In the genomic region with DNA sequence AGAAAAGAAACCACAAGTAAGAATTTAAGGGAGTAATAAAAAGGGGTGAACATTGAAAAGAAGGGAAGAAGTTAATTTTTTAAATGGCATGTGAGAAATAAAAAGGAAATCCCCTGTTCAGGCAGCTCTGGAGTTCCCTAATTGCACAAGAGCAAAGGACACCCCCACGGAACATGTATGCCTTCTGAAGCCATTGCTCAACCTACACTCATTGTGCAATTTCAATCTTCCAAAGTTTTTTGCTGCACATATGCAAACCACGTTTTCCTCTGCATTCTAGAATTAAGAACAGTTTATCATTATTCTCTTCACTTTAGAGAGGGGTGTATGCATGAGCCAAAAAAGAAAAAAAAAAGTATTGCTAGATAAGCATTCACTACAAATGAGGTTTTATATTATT, we compare ENCODE assay signal across 12 cellular contexts.
DNase-seq lines count a peak whose midpoint lies in the region; ATAC-seq and TF ChIP-seq lines count a peak whose summit lies in the region.
"Had no signal": no experiment of that assay in that cellular context is flagged by ENCODE, and none has a peak within 500 bp of the region (broad histone marks: within the 10 kb centered on the region; RNA-seq: fewer than 3 reads in every experiment).

No MANE protein-coding gene starts in this region.

- peak; percentile 75 for ATAC-seq in esophagus mucosa
- no peak for ATAC-seq in GM21723 (IDR thresholded peaks at IDR 0.05; ENCODE audit: unreplicated experiment)
- ATAC-seq: foreskin keratinocyte had no signal

- no peaks in the 10 kb centered on the region for H3K9me3 ChIP-seq in muscle layer of duodenum (ENCODE audit: control insufficient read depth in 1 of 2, low read length in 2 of 2)
- H3K9me3 ChIP-seq: Caco-2 had no signal

- H3K4me1 ChIP-seq in muscle layer of duodenum (ENCODE audit: control insufficient read depth in 1 of 2, insufficient read depth in 2 of 2, low read length in 2 of 2): no peaks in the 10 kb centered on the region
- H3K4me1 ChIP-seq: Caco-2, foreskin keratinocyte had no signal

- POLR2A ChIA-PET in activated CD4-positive, alpha-beta memory T cell treated with anti-CD3 and anti-CD28 coated beads, Interleukin-2, amount 10 ng/mL, durations not matched to agents 7 days and 5 days (lab: Charles Lee): no interaction called here

- H3K27me3 Mint-ChIP-seq in activated CD4-positive, alpha-beta memory T cell treated with anti-CD3 and anti-CD28 coated beads, Interleukin-2, amount 10 ng/mL, durations not matched to agents 7 days and 5 days: no peaks in the 10 kb centered on the region

- no peak overlapping the region for H3K4me3 Mint-ChIP-seq in activated CD4-positive, alpha-beta memory T cell treated with anti-CD3 and anti-CD28 coated beads, Interleukin-2, amount 10 ng/mL, durations not matched to agents 7 days and 5 days
- H3K4me3 Mint-ChIP-seq: H9 had no signal

- H3K27ac Mint-ChIP-seq in activated CD4-positive, alpha-beta memory T cell treated with anti-CD3 and anti-CD28 coated beads, Interleukin-2, amount 10 ng/mL, durations not matched to agents 7 days and 5 days: no peak overlapping the region
- H3K27ac Mint-ChIP-seq: H9 had no signal

- no peak for TF ChIP-seq CTCF in AG09319 (IDR thresholded peaks at IDR 0.05; ENCODE audit: low read depth, low read length)
- TF ChIP-seq CTCF in GM13977 (IDR thresholded peaks at IDR 0.05; ENCODE audit: extremely low read depth, insufficient read depth, missing control alignments): no peak

- no peaks in the 10 kb centered on the region for H3K9me3 Mint-ChIP-seq in activated CD4-positive, alpha-beta memory T cell treated with anti-CD3 and anti-CD28 coated beads, Interleukin-2, amount 10 ng/mL, durations not matched to agents 7 days and 5 days
- H3K9me3 Mint-ChIP-seq: H9 had no signal

- H3K4me1 Mint-ChIP-seq in activated CD4-positive, alpha-beta memory T cell treated with anti-CD3 and anti-CD28 coated beads, Interleukin-2, amount 10 ng/mL, durations not matched to agents 7 days and 5 days: peaks cover 5% of the 10 kb centered on the region
- H3K4me1 Mint-ChIP-seq: H9 had no signal

- H3K36me3 Mint-ChIP-seq in activated CD4-positive, alpha-beta memory T cell treated with anti-CD3 and anti-CD28 coated beads, Interleukin-2, amount 10 ng/mL, durations not matched to agents 7 days and 5 days (ENCODE audit: low read depth): peaks cover 33% of the 10 kb centered on the region

- no peaks in the 10 kb centered on the region for H3K27me3 ChIP-seq in muscle layer of duodenum (ENCODE audit: low read depth, low read length)
- H3K27me3 ChIP-seq: foreskin keratinocyte had no signal

- peak overlapping the region; percentile 34 for H3K27ac ChIP-seq in muscle layer of duodenum (ENCODE audit: low read length)
- H3K27ac ChIP-seq: foreskin keratinocyte had no signal

- in situ Hi-C loops in GM13977 (cut with MboI; ENCODE audit: low pct_unique_long_range_greater_than_20kb, low sequenced_read_pairs, unreplicated experiment): no loop called here

- H3K4me3 ChIP-seq in muscle layer of duodenum (ENCODE audit: low read depth in 1 of 2, low read length in 2 of 2): no peak overlapping the region

- DNase-seq in AG09319 (ENCODE audit: extremely low read depth, low read depth) (peak; percentile 86), NCI-H226 (peak; percentile 70), GM13977 (ENCODE audit: low spot score) (no peak), activated gamma-delta T cell (lab: John Stamatoyannopoulos, UW) (no peak)
- DNase-seq in activated CD4-positive, alpha-beta memory T cell treated with anti-CD3 and anti-CD28 coated beads, Interleukin-2, amount 10 ng/mL, durations not matched to agents 7 days and 5 days: no peak
- DNase-seq: Caco-2, H9, nucleus accumbens had no signal

- H3K36me3 ChIP-seq in muscle layer of duodenum (ENCODE audit: control insufficient read depth in 1 of 2, insufficient read depth in 2 of 2, low read length in 2 of 2): peaks cover 0 to 23% of the 10 kb centered on the region in 2 donors

- CTCF ChIA-PET in activated CD4-positive, alpha-beta memory T cell treated with anti-CD3 and anti-CD28 coated beads, Interleukin-2, amount 10 ng/mL, durations not matched to agents 7 days and 5 days (lab: Charles Lee): interaction anchor here (0.7 kb wide), 1 partner anchor 76 kb away, joined by 3 read pairs; no protein-coding TSS in a partner anchor

Comparison
In these comparisons a context has a peak if more than half of its experiments do, and no peak if none do; other contexts are left out.
1. DNase-seq: peak in AG09319 (single experiment) and NCI-H226 (single experiment); none in GM13977 (single experiment), activated gamma-delta T cell (single experiment) and activated CD4-positive, alpha-beta memory T cell treated with anti-CD3 and anti-CD28 coated beads, Interleukin-2, amount 10 ng/mL, durations not matched to agents 7 days and 5 days (single experiment).